8 cellular contexts compared by ENCODE assay signal in the genomic region with DNA sequence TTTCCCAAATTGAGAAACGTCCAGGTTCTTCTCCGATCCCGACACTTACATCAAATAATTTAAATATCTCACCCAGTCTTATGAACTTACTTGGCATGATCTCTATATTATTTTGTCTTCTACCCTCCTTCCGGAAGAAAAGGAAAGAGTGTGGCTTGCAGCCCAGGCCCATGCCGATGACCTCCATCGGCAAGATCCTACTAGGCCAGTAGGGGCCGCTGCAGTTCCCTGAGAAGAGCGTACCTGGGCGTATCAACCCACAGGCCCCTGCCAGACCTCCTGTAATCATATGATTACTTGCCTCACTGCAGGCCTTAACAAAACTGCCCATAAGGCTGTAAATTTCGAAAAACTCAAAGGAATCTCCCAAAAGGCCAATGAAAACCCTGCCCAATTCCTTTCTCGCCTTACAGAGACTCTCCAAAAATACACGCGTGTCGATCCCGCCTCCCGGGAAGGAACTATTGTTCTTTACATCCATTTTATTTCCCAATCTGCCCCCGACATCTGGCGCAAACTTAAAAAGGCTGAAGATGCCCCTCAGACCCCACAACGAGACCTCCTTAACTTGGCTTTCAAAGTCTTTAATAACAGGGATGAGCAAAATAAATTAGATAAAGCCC.
A peak's percentile ranks its signal among the peaks of the same experiment; 100 is the strongest.
DNase-seq lines count a peak whose midpoint lies in the region; ATAC-seq lines count a peak whose summit lies in the region.

No MANE protein-coding gene starts in this region.

- DNase-seq in GM04504 (ENCODE audit: low read depth) (peak; percentile 40), NCI-H82 (lab: John Stamatoyannopoulos, UW) (peak; percentile 95), epidermal melanocyte (ENCODE audit: insufficient read length, low spot score) (peak; percentile 91)
- peak; percentile 84 for DNase-seq in activated CD8-positive, alpha-beta memory T cell treated with anti-CD3 and anti-CD28 coated beads, Interleukin-2, amount 10 ng/mL, durations not matched to agents 7 days and 5 days
- DNase-seq in stimulated activated CD8-positive, alpha-beta memory T cell treated with anti-CD3 and anti-CD28 coated beads, Interleukin-4, amount 100 ng/mL, for 1 hour (ENCODE audit: low read depth in 2 of 2, low spot score in 1 of 2): peak; percentile 24 to 48

- H3K36me3 Mint-ChIP-seq in activated CD8-positive, alpha-beta memory T cell treated with anti-CD3 and anti-CD28 coated beads, Interleukin-2, amount 10 ng/mL, durations not matched to agents 7 days and 5 days: no peaks in the 10 kb centered on the region

- no peaks in the 10 kb centered on the region for H3K9me3 ChIP-seq in mucosa of stomach (ENCODE audit: control insufficient read depth, low read length)

- ATAC-seq in HG03280 (IDR thresholded peaks at IDR 0.05; ENCODE audit: unreplicated experiment) (peak; percentile 66), GM18907 (IDR thresholded peaks at IDR 0.05; ENCODE audit: unreplicated experiment) (no peak)
- peak; percentile 99 for ATAC-seq in activated CD8-positive, alpha-beta memory T cell treated with anti-CD3 and anti-CD28 coated beads, Interleukin-2, amount 10 ng/mL, durations not matched to agents 7 days and 5 days

- H3K27ac Mint-ChIP-seq in activated CD8-positive, alpha-beta memory T cell treated with anti-CD3 and anti-CD28 coated beads, Interleukin-2, amount 10 ng/mL, durations not matched to agents 7 days and 5 days: no peak overlapping the region

- H3K27me3 Mint-ChIP-seq in activated CD8-positive, alpha-beta memory T cell treated with anti-CD3 and anti-CD28 coated beads, Interleukin-2, amount 10 ng/mL, durations not matched to agents 7 days and 5 days: no peaks in the 10 kb centered on the region

- CTCF ChIA-PET in activated CD8-positive, alpha-beta memory T cell treated with anti-CD3 and anti-CD28 coated beads, Interleukin-2, amount 10 ng/mL, durations not matched to agents 7 days and 5 days (lab: Charles Lee): interaction anchor here (3.5 kb wide), 1 partner anchor 80 kb away, joined by 16 read pairs; no protein-coding TSS in a partner anchor

- no peaks in the 10 kb centered on the region for H3K9me3 Mint-ChIP-seq in activated CD8-positive, alpha-beta memory T cell treated with anti-CD3 and anti-CD28 coated beads, Interleukin-2, amount 10 ng/mL, durations not matched to agents 7 days and 5 days (ENCODE audit: low read depth)

- peak overlapping the region; percentile 45 for H3K4me3 ChIP-seq in mucosa of stomach (ENCODE audit: low read length)

- peaks cover 12% of the 10 kb centered on the region for H3K4me1 ChIP-seq in mucosa of stomach (ENCODE audit: control insufficient read depth, insufficient read depth, low read length)

- H3K4me3 Mint-ChIP-seq in activated CD8-positive, alpha-beta memory T cell treated with anti-CD3 and anti-CD28 coated beads, Interleukin-2, amount 10 ng/mL, durations not matched to agents 7 days and 5 days: no peak overlapping the region

- no peaks in the 10 kb centered on the region for H3K27me3 ChIP-seq in mucosa of stomach (ENCODE audit: control insufficient read depth, insufficient read depth, low read length)

- H3K4me1 Mint-ChIP-seq in activated CD8-positive, alpha-beta memory T cell treated with anti-CD3 and anti-CD28 coated beads, Interleukin-2, amount 10 ng/mL, durations not matched to agents 7 days and 5 days: no peaks in the 10 kb centered on the region

- peak overlapping the region; percentile 70 for H3K9ac ChIP-seq in mucosa of stomach (ENCODE audit: low read length)

- H3K36me3 ChIP-seq in mucosa of stomach (ENCODE audit: control insufficient read depth, insufficient read depth, low read length): peaks cover 5% of the 10 kb centered on the region

Comparison
In these comparisons a context has a peak if more than half of its experiments do, and no peak if none do; other contexts are left out.
1. DNase-seq: peak in every context shown above with its lines; median percentile 95 in NCI-H82; 91 in epidermal melanocyte; 84 in activated CD8-positive, alpha-beta memory T cell treated with anti-CD3 and anti-CD28 coated beads, Interleukin-2, amount 10 ng/mL, durations not matched to agents 7 days and 5 days; 40 in GM04504; 36 in stimulated activated CD8-positive, alpha-beta memory T cell treated with anti-CD3 and anti-CD28 coated beads, Interleukin-4, amount 100 ng/mL, for 1 hour.